Comparison of ENCODE assay signal across 2 cellular contexts in genomic region chr3:50531201-50531600, GRCh38.
A peak's percentile ranks its signal among the peaks of the same experiment; 100 is the strongest.
TF ChIP-seq lines count a peak whose summit lies in the region.

No MANE protein-coding gene starts in this region.

TF ChIP-seq in HEK293, 187 proteins besides CTCF, POLR2A, EP300 and RAD21:
- peak; percentile 81 for TF ChIP-seq ZNF664 (tag by site-specific recombination; IDR thresholded peaks at IDR 0.05)
- TF ChIP-seq ZNF211 (tag by site-specific recombination; IDR thresholded peaks at IDR 0.05; ENCODE audit: low read depth), result no peak
- no peak for TF ChIP-seq ZNF138 (tag by site-specific recombination; IDR thresholded peaks at IDR 0.05; ENCODE audit: borderline replicate concordance)
- TF ChIP-seq ZNF830 (tag by site-specific recombination; IDR thresholded peaks at IDR 0.05; ENCODE audit: low read depth), result no peak

TF ChIP-seq in GM23338, 12 proteins besides CTCF, POLR2A, EP300 and RAD21:
- TF ChIP-seq REST (IDR thresholded peaks at IDR 0.05; ENCODE audit: unreplicated experiment) (no peak), ZNF462 (CRISPR knock-in tag; IDR thresholded peaks at IDR 0.05) (no peak), JUNB (IDR thresholded peaks at IDR 0.05; ENCODE audit: unreplicated experiment) (no peak), EZH2 (IDR thresholded peaks at IDR 0.05; ENCODE audit: low read depth, unreplicated experiment) (no peak), POLR2AphosphoS5 (IDR thresholded peaks at IDR 0.05; ENCODE audit: low read depth) (no peak), STAT1 (IDR thresholded peaks at IDR 0.05; ENCODE audit: unreplicated experiment) (no peak), CREB1 (CRISPR knock-in tag; IDR thresholded peaks at IDR 0.05; ENCODE audit: low read depth) (no peak), ZNF114 (CRISPR knock-in tag; IDR thresholded peaks at IDR 0.05) (no peak), ETS1 (IDR thresholded peaks at IDR 0.05) (no peak), EZH2phosphoT487 (IDR thresholded peaks at IDR 0.05; ENCODE audit: unreplicated experiment) (no peak), NANOG (IDR thresholded peaks at IDR 0.05; ENCODE audit: borderline replicate concordance) (no peak), ZNF331 (CRISPR knock-in tag; IDR thresholded peaks at IDR 0.05; ENCODE audit: low read depth) (no peak)
